Comparison of ENCODE assay signal across 8 cellular contexts in genomic region chr11:12410006-12410728, GRCh38. TPM values are rescaled to one million over a fixed set of nuclear protein-coding genes. Genes with fewer than 3 reads are reported as not detected.
DNase-seq lines count a peak whose midpoint lies in the region; ATAC-seq lines count a peak whose summit lies in the region.

No MANE protein-coding gene starts in this region.

- H3K4me3 ChIP-seq in muscle layer of colon (ENCODE audit: low read depth in 1 of 2, low read length in 2 of 2): peak overlapping the region in 1 of 2 donors; percentile 29

- no peak for ATAC-seq in GM19023 (IDR thresholded peaks at IDR 0.05; ENCODE audit: unreplicated experiment)
- no peak for ATAC-seq in naive thymus-derived CD8-positive, alpha-beta T cell

- DNase-seq in AG20443 (ENCODE audit: low spot score): peak; percentile 24
- peak; percentile 68 for DNase-seq in M059J (ENCODE audit: low read depth)
- DNase-seq in dermis blood vessel endothelial cell: peak; percentile 26
- DNase-seq in activated effector memory CD4-positive, alpha-beta T cell treated with Interleukin-2 at 50 U/mL for 16 hours: no peak
- no peak for DNase-seq in DMS153 treated with DMSO at 0.1 percent for 48 hours (lab: John Stamatoyannopoulos, UW; ENCODE audit: unreplicated experiment)
- no peak for DNase-seq in naive thymus-derived CD8-positive, alpha-beta T cell

- H3K27me3 ChIP-seq in muscle layer of colon (ENCODE audit: control insufficient read depth in 1 of 2, insufficient read depth in 2 of 2, low read length in 2 of 2): no peaks in the 10 kb centered on the region

- peak overlapping the region; percentile 71 for H3K9ac ChIP-seq in muscle layer of colon (ENCODE audit: low read length)

- peaks cover 0 to 2% (median 0%) of the 10 kb centered on the region in 9 donors for H3K9me3 Mint-ChIP-seq in naive thymus-derived CD8-positive, alpha-beta T cell

- no peaks in the 10 kb centered on the region for H3K36me3 Mint-ChIP-seq in naive thymus-derived CD8-positive, alpha-beta T cell

- H3K27me3 Mint-ChIP-seq in naive thymus-derived CD8-positive, alpha-beta T cell: peaks cover 2 to 15% (median 10%) of the 10 kb centered on the region in 5 donors

- no peaks in the 10 kb centered on the region for H3K4me1 Mint-ChIP-seq in naive thymus-derived CD8-positive, alpha-beta T cell

- POLR2A ChIA-PET in naive thymus-derived CD8-positive, alpha-beta T cell (lab: Charles Lee): interaction anchor here (0.7 to 1.7 kb wide), 2 partner anchors 8 to 44 kb away, joined by 4 read pairs; no protein-coding TSS in a partner anchor

- no peak overlapping the region for H3K27ac Mint-ChIP-seq in naive thymus-derived CD8-positive, alpha-beta T cell

- H3K4me1 ChIP-seq in muscle layer of colon (ENCODE audit: insufficient read depth, low read length): peaks cover 80% of the 10 kb centered on the region

- no peaks in the 10 kb centered on the region for H3K9me3 ChIP-seq in muscle layer of colon (ENCODE audit: low read length)

- H3K4me3 Mint-ChIP-seq in naive thymus-derived CD8-positive, alpha-beta T cell: no peak overlapping the region

- peak overlapping the region; percentile 97 for H3K27ac ChIP-seq in muscle layer of colon (ENCODE audit: low read depth, low read length)

- no peaks in the 10 kb centered on the region for H3K36me3 ChIP-seq in muscle layer of colon (ENCODE audit: insufficient read depth, low read length)

RNA-seq across cellular contexts. Expression of gene PARVA, which starts 32.8 kb away (rescaled TPM):
- total RNA-seq in M059J (2014; rRNA removed; shearing (Covaris generic)): 38.5 and 46.4 TPM in 2 replicates
- 25.5 and 41.7 TPM in 2 replicates for total RNA-seq in dermis blood vessel endothelial cell
- under 1 TPM; 0.19 to 0.44 TPM for total RNA-seq in naive thymus-derived CD8-positive, alpha-beta T cell
- polyA plus RNA-seq in naive thymus-derived CD8-positive, alpha-beta T cell: under 1 TPM in 1 of 3 donors, not detected in 2; 0.26 TPM

Comparison
In these comparisons a context has a peak if more than half of its experiments do, and no peak if none do; other contexts are left out.
1. DNase-seq: peak in AG20443 (single experiment), M059J (single experiment) and dermis blood vessel endothelial cell (single experiment); none in activated effector memory CD4-positive, alpha-beta T cell treated with Interleukin-2 at 50 U/mL for 16 hours (single experiment), DMS153 treated with DMSO at 0.1 percent for 48 hours (single experiment) and naive thymus-derived CD8-positive, alpha-beta T cell (0 of 10).
2. RNA of gene PARVA, which starts 32.8 kb away (total RNA-seq): 38.5 to 46.4 TPM in M059J and 25.5 to 41.7 TPM in dermis blood vessel endothelial cell; 0.19 to 0.44 TPM in naive thymus-derived CD8-positive, alpha-beta T cell; every median in the first group is over 10 times any median in the second.